14 cellular contexts compared by ENCODE assay signal in the genomic region with DNA sequence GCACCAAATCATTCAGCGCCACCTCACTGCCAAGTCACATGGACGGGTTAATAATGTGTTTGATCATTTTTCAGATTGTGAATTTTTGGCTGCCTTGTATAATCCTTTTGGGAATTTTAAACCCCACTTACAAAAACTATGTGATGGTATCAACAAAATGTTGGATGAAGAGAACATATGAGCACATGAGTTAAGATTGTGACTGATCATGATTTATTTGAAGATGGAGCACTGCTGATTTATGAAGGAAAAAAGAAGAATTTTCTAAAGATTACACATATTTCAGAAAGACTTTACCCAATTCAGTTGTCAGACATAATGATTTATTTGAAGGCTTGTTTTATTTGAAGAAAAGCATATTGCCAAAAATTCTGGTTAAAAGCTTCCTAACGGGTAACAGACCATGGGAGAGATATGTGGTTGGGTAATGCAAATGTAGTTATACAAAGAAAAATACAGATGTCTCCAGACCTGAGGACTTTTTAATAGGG. TPM values are rescaled to one million over a fixed set of nuclear protein-coding genes. Genes with fewer than 3 reads are reported as not detected.
DNase-seq lines count a peak whose midpoint lies in the region; ATAC-seq and TF ChIP-seq lines count a peak whose summit lies in the region.
"Had no signal": no experiment of that assay in that cellular context is flagged by ENCODE, and none has a peak within 500 bp of the region (broad histone marks: within the 10 kb centered on the region; RNA-seq: fewer than 3 reads in every experiment).

No MANE protein-coding gene starts in this region.

- DNase-seq in MCF 10A (ENCODE audit: unreplicated experiment): no peak
- DNase-seq in mammary epithelial cell: no peak
- no peak for DNase-seq in immature natural killer cell
- DNase-seq in NCI-H2107 treated with DMSO at 0.1 percent for 48 hours (lab: John Stamatoyannopoulos, UW; ENCODE audit: unreplicated experiment): no peak
- DNase-seq in occipital lobe (lab: John Stamatoyannopoulos, UW): no peak
- DNase-seq in NCI-H1105 (lab: John Stamatoyannopoulos, UW): no peak
- DNase-seq: BE2C, colonic mucosa, NCI-H146, NCI-H774, SHP77 treated with DMSO at 0.1 percent for 48 hours had no signal

- CTCF ChIA-PET in MCF 10A (lab: Yijun Ruan, JAX): interaction anchor here (0.6 to 7.6 kb wide), 3 partner anchors 18 to 57 kb away, joined by 3 to 52 read pairs (median 4); no protein-coding TSS in a partner anchor
- CTCF ChIA-PET in mammary epithelial cell (lab: Charles Lee; ENCODE audit: low non-redundant PET): no interaction called here

- no peaks in the 10 kb centered on the region for H3K9me3 ChIP-seq in mammary epithelial cell (replicated peaks; ENCODE audit: insufficient read depth, low read length)
- H3K9me3 ChIP-seq: BE2C, colonic mucosa had no signal

- H3K4me1 Mint-ChIP-seq in MCF 10A (ENCODE audit: insufficient read depth, unreplicated experiment) (peaks cover 56% of the 10 kb centered on the region), immature natural killer cell (peaks cover 59 to 85% of the 10 kb centered on the region in 2 donors)
- H3K4me1 Mint-ChIP-seq in activated T-helper 17 cell treated with anti-CD3 and anti-CD28 coated beads, Interleukin-2, amount 50 U/mL, for 72 hours: peaks cover 70% of the 10 kb centered on the region

- POLR2A ChIA-PET in MCF 10A (lab: Yijun Ruan, JAX): interaction anchor here (0.7 to 15.1 kb wide), 8 partner anchors 9 to 732 kb away, joined by 3 to 492 read pairs (median 4); a partner anchor contains a TSS

- no peak overlapping the region for H3K27ac ChIP-seq in mammary epithelial cell (ENCODE audit: insufficient read depth, low read depth, low read length)
- H3K27ac ChIP-seq: colonic mucosa, VCaP had no signal

- H3K79me2 ChIP-seq in mammary epithelial cell (ENCODE audit: insufficient read depth, low read length): peaks cover 7% of the 10 kb centered on the region

- peaks cover 18% of the 10 kb centered on the region for H3K4me1 ChIP-seq in mammary epithelial cell (ENCODE audit: insufficient read depth, low read length)
- H3K4me1 ChIP-seq: BE2C, colonic mucosa had no signal

- H3K9me3 Mint-ChIP-seq in MCF 10A (ENCODE audit: unreplicated experiment) (no peaks in the 10 kb centered on the region), immature natural killer cell (no peaks in the 10 kb centered on the region)
- H3K9me3 Mint-ChIP-seq in activated T-helper 17 cell treated with anti-CD3 and anti-CD28 coated beads, Interleukin-2, amount 50 U/mL, for 72 hours: no peaks in the 10 kb centered on the region

- H3K4me2 ChIP-seq in mammary epithelial cell (ENCODE audit: insufficient read depth, low read depth, low read length): no peak overlapping the region

- TF ChIP-seq CTCF in MCF 10A (IDR thresholded peaks at IDR 0.05; ENCODE audit: unreplicated experiment): no peak
- no peak for TF ChIP-seq CTCF in mammary epithelial cell (conservative IDR thresholded peaks at IDR 0.05 in 1 of 2, IDR thresholded peaks at IDR 0.05 in 1 of 2; ENCODE audit: extremely low read depth in 1 of 2, insufficient read depth in 1 of 2, low read depth in 1 of 2, low read length in 2 of 2)

- H3K4me3 Mint-ChIP-seq in MCF 10A (ENCODE audit: unreplicated experiment) (no peak overlapping the region), immature natural killer cell (no peak overlapping the region)
- peak overlapping the region; percentile 75 for H3K4me3 Mint-ChIP-seq in activated T-helper 17 cell treated with anti-CD3 and anti-CD28 coated beads, Interleukin-2, amount 50 U/mL, for 72 hours

- peaks cover 27% of the 10 kb centered on the region for H3K36me3 Mint-ChIP-seq in MCF 10A (ENCODE audit: insufficient read depth, unreplicated experiment)
- H3K36me3 Mint-ChIP-seq in activated T-helper 17 cell treated with anti-CD3 and anti-CD28 coated beads, Interleukin-2, amount 50 U/mL, for 72 hours (ENCODE audit: low read depth): peaks cover 99% of the 10 kb centered on the region
- peaks cover 10 to 26% (median 12%) of the 10 kb centered on the region in 3 donors for H3K36me3 Mint-ChIP-seq in immature natural killer cell

- dilution Hi-C loops in mammary epithelial cell (cut with HindIII; ENCODE audit: low sequenced_read_pairs): no loop called here

- intact Hi-C loops in MCF 10A (cut with micrococcal nuclease): no loop called here
- intact Hi-C loops in mammary epithelial cell (cut with micrococcal nuclease): no loop called here

- no peaks in the 10 kb centered on the region for H3K27me3 ChIP-seq in mammary epithelial cell (ENCODE audit: insufficient read depth, low read length)
- H3K27me3 ChIP-seq: BE2C, colonic mucosa had no signal

- H3K9ac ChIP-seq in mammary epithelial cell (ENCODE audit: insufficient read depth, low read length): no peak overlapping the region

- H2AFZ ChIP-seq in mammary epithelial cell (ENCODE audit: low read depth, low read length): no peak overlapping the region

- BruUV-seq in MCF 10A (replicated peaks; lab: Mats Ljungman, UMichigan): TSS peak; percentile 14
- BruUV-seq in mammary epithelial cell (replicated peaks; lab: Mats Ljungman, UMichigan): no TSS peak

- H3K36me3 ChIP-seq in mammary epithelial cell (ENCODE audit: insufficient read depth, low read length): no peaks in the 10 kb centered on the region
- H3K36me3 ChIP-seq: BE2C, colonic mucosa had no signal

- H3K27ac Mint-ChIP-seq in MCF 10A (ENCODE audit: low read depth, unreplicated experiment) (peak overlapping the region; percentile 81), immature natural killer cell (peak overlapping the region in 5 of 6 donors; percentile 21 to 78 (median 45))
- peak overlapping the region; percentile 93 for H3K27ac Mint-ChIP-seq in activated T-helper 17 cell treated with anti-CD3 and anti-CD28 coated beads, Interleukin-2, amount 50 U/mL, for 72 hours

- H3K27me3 Mint-ChIP-seq in MCF 10A (ENCODE audit: insufficient read depth, unreplicated experiment) (no peaks in the 10 kb centered on the region), immature natural killer cell (ENCODE audit: low read depth in 3 of 3) (peaks cover 0 to 7% (median 4%) of the 10 kb centered on the region in 3 donors)
- H3K27me3 Mint-ChIP-seq in activated T-helper 17 cell treated with anti-CD3 and anti-CD28 coated beads, Interleukin-2, amount 50 U/mL, for 72 hours: no peaks in the 10 kb centered on the region

- H3K4me3 ChIP-seq in mammary epithelial cell (replicated peaks in 1 of 3; ENCODE audit: insufficient read depth in 1 of 3, low read depth in 2 of 3, low read length in 3 of 3): no peak overlapping the region
- H3K4me3 ChIP-seq: colonic mucosa had no signal

- no peaks in the 10 kb centered on the region for H4K20me1 ChIP-seq in mammary epithelial cell (ENCODE audit: insufficient read depth, low read length)

- in situ Hi-C loops in mammary epithelial cell (cut with MboI; ENCODE audit: low sequenced_read_pairs in 2 of 2): no loop called here

- ATAC-seq in activated T-helper 17 cell treated with anti-CD3 and anti-CD28 coated beads, Interleukin-2, amount 50 U/mL, for 72 hours (replicated peaks): no peak
- ATAC-seq in HG02885 (IDR thresholded peaks at IDR 0.05; ENCODE audit: poor library complexity, unreplicated experiment): no peak

- 73% methylated on average over 3 of the region's 3 CpGs for WGBS in mammary epithelial cell (ENCODE audit: low coverage, missing lambda C conversion rate)

RNA-seq across cellular contexts. Expression of a gene that starts 37.4 kb away (rescaled TPM):
- total RNA-seq in MCF 10A (2022) (13.0 and 16.2 TPM in 2 replicates), mammary epithelial cell (10 to 100 TPM; 11.3 to 15.9 TPM), occipital lobe (5.0 TPM)
- polyA plus RNA-seq in mammary epithelial cell (15.4 TPM), immature natural killer cell (100 to 1,000 TPM in 2 of 3 donors, 10 to 100 TPM in 1; 99.7 to 162 (median 132) TPM)
- 7.1 TPM for polyA minus RNA-seq in mammary epithelial cell
- total RNA-seq in activated T-helper 17 cell treated with anti-CD3 and anti-CD28 coated beads, Interleukin-2, amount 50 U/mL, for 72 hours: 100 to 1,000 TPM; 129 to 170 TPM

RNA-seq across cellular contexts. Expression of a gene that starts 59.1 kb away (rescaled TPM):
- total RNA-seq in MCF 10A (2022): 163 and 169 TPM in 2 replicates
- total RNA-seq in mammary epithelial cell: 100 to 1,000 TPM; 131 to 168 TPM
- 139 TPM for polyA plus RNA-seq in mammary epithelial cell
- polyA minus RNA-seq in mammary epithelial cell: 207 TPM
- total RNA-seq in activated T-helper 17 cell treated with anti-CD3 and anti-CD28 coated beads, Interleukin-2, amount 50 U/mL, for 72 hours: 10 to 100 TPM; 41.4 to 61.8 TPM
- 100 to 1,000 TPM in 1 of 3 donors, 10 to 100 TPM in 2; 52.6 to 108 (median 57.1) TPM for polyA plus RNA-seq in immature natural killer cell
- 203 TPM for total RNA-seq in occipital lobe
